1 cellular context compared by ENCODE assay signal in the genomic region with DNA sequence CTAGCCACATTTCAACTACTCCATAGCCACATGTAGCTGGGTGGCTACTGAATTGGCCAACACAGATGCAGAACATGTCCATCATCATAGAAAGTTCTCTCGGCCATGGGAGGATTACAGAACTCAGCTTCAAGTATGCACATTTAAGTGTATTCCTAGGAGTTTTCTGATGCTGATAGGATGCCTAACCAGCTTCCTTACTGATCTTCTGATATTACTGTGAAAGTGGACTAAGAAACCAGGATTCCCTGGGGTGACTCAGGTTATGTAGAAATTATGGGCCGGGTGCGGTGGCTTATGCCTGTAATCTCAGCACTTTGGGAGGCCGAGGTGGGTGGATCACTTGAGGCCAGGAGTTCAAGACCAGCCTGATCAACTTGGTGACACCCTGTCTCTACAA.
TF ChIP-seq lines count a peak whose summit lies in the region.

No MANE protein-coding gene starts in this region.

TF ChIP-seq in GM23338, 12 proteins besides CTCF, POLR2A, EP300 and RAD21 (continued from another document):
- TF ChIP-seq EZH2phosphoT487 (IDR thresholded peaks at IDR 0.05; ENCODE audit: unreplicated experiment): no peak
